Comparison of ENCODE assay signal across 8 cellular contexts in the genomic region with DNA sequence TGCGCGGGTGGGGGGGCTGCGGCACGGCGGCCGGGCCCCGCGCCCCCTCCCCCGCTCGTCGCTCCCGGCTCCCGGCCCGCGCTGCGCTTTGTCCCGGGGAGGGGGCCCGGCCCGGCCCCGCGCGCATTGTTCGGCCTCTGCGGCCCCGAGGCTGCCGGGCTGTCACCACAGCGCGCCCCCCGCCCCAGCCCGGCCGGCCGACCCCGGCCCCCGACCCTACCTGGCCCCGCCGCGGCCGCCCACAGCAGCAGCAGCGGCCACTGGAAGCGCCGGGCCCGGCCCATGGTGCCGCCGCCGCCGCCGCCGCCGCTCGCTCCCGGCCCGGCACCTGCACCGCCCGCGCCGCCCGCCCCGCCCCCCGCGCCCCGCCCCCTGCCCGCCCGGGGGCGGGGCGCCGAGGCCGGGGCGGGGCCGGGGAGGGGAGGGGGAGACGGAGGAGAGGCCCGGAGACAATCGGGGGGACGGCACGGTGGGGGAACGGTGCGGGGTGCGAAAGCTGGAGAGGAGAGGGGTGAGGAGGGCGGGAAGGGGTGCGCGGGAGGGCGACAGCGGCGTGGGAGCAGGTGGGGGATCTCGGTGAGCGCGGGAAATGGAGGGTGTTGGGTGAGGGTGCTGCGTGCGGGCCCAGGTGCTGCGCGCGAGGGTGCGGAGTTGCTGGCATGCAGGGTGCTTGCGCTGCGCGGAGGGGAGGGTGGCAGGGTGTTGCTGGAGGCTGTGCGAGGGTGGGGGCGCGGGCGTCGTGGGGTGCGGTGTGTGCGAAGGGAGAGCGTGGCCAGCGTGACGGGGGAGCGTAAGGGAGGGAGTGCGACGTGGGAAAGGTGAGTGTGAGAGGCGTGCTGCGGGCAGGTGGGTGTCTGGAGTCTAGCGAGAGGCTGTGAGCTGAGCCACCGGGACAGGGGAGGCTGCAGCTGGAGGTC. TPM values are rescaled to one million over a fixed set of nuclear protein-coding genes. Genes with fewer than 3 reads are reported as not detected.
DNase-seq lines count a peak whose midpoint lies in the region; ATAC-seq, FAIRE-seq and TF ChIP-seq lines count a peak whose summit lies in the region.

A gene with protein sequence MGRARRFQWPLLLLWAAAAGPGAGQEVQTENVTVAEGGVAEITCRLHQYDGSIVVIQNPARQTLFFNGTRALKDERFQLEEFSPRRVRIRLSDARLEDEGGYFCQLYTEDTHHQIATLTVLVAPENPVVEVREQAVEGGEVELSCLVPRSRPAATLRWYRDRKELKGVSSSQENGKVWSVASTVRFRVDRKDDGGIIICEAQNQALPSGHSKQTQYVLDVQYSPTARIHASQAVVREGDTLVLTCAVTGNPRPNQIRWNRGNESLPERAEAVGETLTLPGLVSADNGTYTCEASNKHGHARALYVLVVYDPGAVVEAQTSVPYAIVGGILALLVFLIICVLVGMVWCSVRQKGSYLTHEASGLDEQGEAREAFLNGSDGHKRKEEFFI (minus strand): TSS at position 344 of the 917 bp plus-strand sequence. CDS start 60 bp downstream, at position 284.

- H3K4me1 ChIP-seq in foreskin keratinocyte: peaks cover 2% of the 10 kb centered on the region

- FAIRE-seq in urothelium cell line (lab: Jason Lieb, UNC): peak; percentile 86

- no peak within 1 kb of the TSS for H3K27ac ChIP-seq in foreskin keratinocyte

- no peak for TF ChIP-seq CTCF in foreskin keratinocyte (conservative IDR thresholded peaks at IDR 0.05)

- H3K27me3 ChIP-seq in foreskin keratinocyte: peaks cover 24% of the 10 kb centered on the region

- ATAC-seq in foreskin keratinocyte: peak; percentile 60

- DNase-seq in Daoy (ENCODE audit: low read depth) (peak; percentile 48), NCI-H69 (lab: John Stamatoyannopoulos, UW) (peak; percentile 78), foreskin keratinocyte (no peak), nucleus accumbens (lab: John Stamatoyannopoulos, UW) (peak in 45 of 56 donors; percentile 6 to 80 (median 52)), urothelium cell line (ENCODE audit: low spot score) (peak; percentile 70), NK-92 (lab: John Stamatoyannopoulos, UW; ENCODE audit: unreplicated experiment) (no peak), kidney glomerular epithelial cell (lab: John Stamatoyannopoulos, UW) (no peak)
- DNase-seq in activated effector memory CD4-positive, alpha-beta T cell treated with Interleukin-2 at 50 U/mL for 16 hours: peak; percentile 36

RNA-seq across cellular contexts. Expression of the gene that starts here (rescaled TPM):
- total RNA-seq in Daoy (2014; rRNA removed; shearing (Covaris generic)): 4.8 and 9.9 TPM in 2 replicates
- 5.4 and 6.9 TPM in 2 replicates for total RNA-seq in foreskin keratinocyte
- 6.7 and 7.9 TPM in 2 replicates for polyA plus RNA-seq in foreskin keratinocyte

Comparison
In these comparisons a context has a peak if more than half of its experiments do, and no peak if none do; other contexts are left out.
1. DNase-seq: peak in Daoy (single experiment), NCI-H69 (single experiment), activated effector memory CD4-positive, alpha-beta T cell treated with Interleukin-2 at 50 U/mL for 16 hours (single experiment), nucleus accumbens (45 of 56) and urothelium cell line (single experiment); none in foreskin keratinocyte (0 of 2), NK-92 (single experiment) and kidney glomerular epithelial cell (single experiment).